In genomic region chr17:44222112-44222869, GRCh38 we compare ENCODE assay signal across 9 cellular contexts. TPM values are rescaled to one million over a fixed set of nuclear protein-coding genes. Genes with fewer than 3 reads are reported as not detected.
DNase-seq lines count a peak whose midpoint lies in the region; ATAC-seq, FAIRE-seq and TF ChIP-seq lines count a peak whose summit lies in the region.
"Had no signal": no experiment of that assay in that cellular context is flagged by ENCODE, and none has a peak within 500 bp of the region (broad histone marks: within the 10 kb centered on the region; RNA-seq: fewer than 3 reads in every experiment).

No MANE protein-coding gene starts in this region.

- no peaks in the 10 kb centered on the region for H3K9me3 ChIP-seq in MG63
- H3K9me3 ChIP-seq in SJSA1 (replicated peaks) = peaks cover 5% of the 10 kb centered on the region
- H3K9me3 ChIP-seq in K562 (replicated peaks; ENCODE audit: control insufficient read depth, insufficient read depth, low read depth, low read length) = no peaks in the 10 kb centered on the region

- H3K36me3 ChIP-seq in MG63 (peaks cover 10% of the 10 kb centered on the region), SJSA1 (peaks cover 20% of the 10 kb centered on the region), K562 (ENCODE audit: control insufficient read depth, insufficient read depth, low read length) (peaks cover 7% of the 10 kb centered on the region)

- H3K79me2 ChIP-seq in K562 (ENCODE audit: control insufficient read depth, insufficient read depth, low read length) = peaks cover 30% of the 10 kb centered on the region

- TF ChIP-seq CTCF in K562 (IDR thresholded peaks at IDR 0.05 in 2 of 3, conservative IDR thresholded peaks at IDR 0.05 in 1 of 3; ENCODE audit: insufficient read depth in 2 of 3, low read depth in 1 of 3, low read length in 3 of 3) = peak in 2 of 3 experiments; percentile 20 to 47; a peak in 3 of 6 replicates

- POLR2A ChIA-PET in K562 (lab: Yijun Ruan, JAX) = interaction anchor here (1.1 to 2.8 kb wide), 4 partner anchors 8 to 24 kb away, joined by 5 to 16 read pairs (median 6); no protein-coding TSS in a partner anchor

- in situ Hi-C loops in K562 (cut with MboI) = no loop called here

- no peak overlapping the region for H2AFZ ChIP-seq in K562 (ENCODE audit: low read depth, low read length)

- no peak for TF ChIP-seq POLR2A in K562 (conservative IDR thresholded peaks at IDR 0.05)

- H3K9ac ChIP-seq in K562 (ENCODE audit: insufficient read depth in 1 of 2, low read depth in 2 of 2, low read length in 2 of 2) = peak overlapping the region in 1 of 2 experiments; percentile 2; a peak in 2 of 4 replicates

- no peak overlapping the region for H3K4me2 ChIP-seq in K562 (ENCODE audit: insufficient read depth, low read length)

- no peak for FAIRE-seq in K562 (lab: Jason Lieb, UNC)

- H3K27me3 ChIP-seq in MG63 (no peaks in the 10 kb centered on the region), SJSA1 (replicated peaks) (no peaks in the 10 kb centered on the region), K562 (ENCODE audit: control insufficient read depth in 2 of 2, insufficient read depth in 2 of 2, low read length in 2 of 2) (no peaks in the 10 kb centered on the region)

- H4K20me1 ChIP-seq in K562 (replicated peaks; ENCODE audit: control insufficient read depth, insufficient read depth, low read length) = no peaks in the 10 kb centered on the region

- H3K9me1 ChIP-seq in K562 (ENCODE audit: control insufficient read depth, insufficient read depth, low read length) = no peaks in the 10 kb centered on the region

- 86% methylated on average over 36 of the region's 36 CpGs for WGBS in K562 (ENCODE audit: insufficient coverage, low coverage, missing lambda C conversion rate)

- H3K4me3 ChIP-seq in MG63 = peak overlapping the region; percentile 90; the same call in 1 of the 2 replicates
- H3K4me3 ChIP-seq in SJSA1 = peak overlapping the region; percentile 100
- no peak overlapping the region for H3K4me3 ChIP-seq in K562

- BruUV-seq in K562 (replicated peaks; lab: Mats Ljungman, UMichigan) = no TSS peak

- DNase-seq in ELR (ENCODE audit: low read depth) (peak; percentile 86), MG63 (peak; percentile 69), SJSA1 (ENCODE audit: low read depth in 1 of 2, low spot score in 2 of 2) (peak; percentile 85), K562 (ENCODE audit: extremely low read depth in 1 of 4, low spot score in 3 of 4) (peak in 1 of 4 experiments; percentile 42), hippocampal formation (lab: John Stamatoyannopoulos, UW) (peak; percentile 84 to 85), posterior vena cava (ENCODE audit: low spot score) (peak; percentile 91)

- intact Hi-C loops in K562 (cut with micrococcal nuclease) (no loop called here), posterior vena cava (cut with DNase I) (no loop called here)

- TF ChIP-seq EP300 in K562 (IDR thresholded peaks at IDR 0.05; ENCODE audit: low read length) = no peak

- H3K4me1 ChIP-seq in SJSA1 (replicated peaks) (peaks cover 24% of the 10 kb centered on the region), K562 (replicated peaks in 1 of 2; ENCODE audit: control insufficient read depth in 2 of 2, insufficient read depth in 2 of 2, low read length in 2 of 2) (peaks cover 7 to 35% of the 10 kb centered on the region in 2 experiments)

- CTCF ChIA-PET in K562 (lab: Yijun Ruan, JAX; ENCODE audit: low intra/inter-chr PET ratio) = no interaction called here

- H3K27ac ChIP-seq in SJSA1 (peak overlapping the region; percentile 11; the same call in 1 of the 2 replicates), K562 (ENCODE audit: extremely low read depth, low read depth, low read length) (no peak overlapping the region)

- ATAC-seq in K562 (no peak), HG03342 (IDR thresholded peaks at IDR 0.05; ENCODE audit: unreplicated experiment) (no peak), HG03135 (IDR thresholded peaks at IDR 0.05; ENCODE audit: unreplicated experiment) (no peak)

- TF ChIP-seq RAD21 in K562 (CRISPR knock-in tag; conservative IDR thresholded peaks at IDR 0.05 in 1 of 2, IDR thresholded peaks at IDR 0.05 in 1 of 2) = no peak

RNA-seq across cellular contexts. Expression of gene UBTF, which starts 2.8 kb away (rescaled TPM):
- 51.2 and 64.2 TPM in 2 replicates for total RNA-seq in MG63 (2014; rRNA removed; shearing (Covaris generic); ENCODE audit: low replicate concordance)
- total RNA-seq in SJSA1 (2014; rRNA removed; shearing (Covaris generic)) = 63.6 and 80.0 TPM in 2 replicates
- 89.5 and 158 TPM in 2 replicates for total RNA-seq in K562 (2011; cell fraction: chromatin; rRNA removed; ENCODE audit: low replicate concordance)
- total RNA-seq in K562 (2011; cell fraction: nucleolus; rRNA removed) = 66.7 and 67.4 TPM in 2 replicates
- total RNA-seq in K562 (2011; cell fraction: nucleoplasm; rRNA removed) = 88.9 and 94.8 TPM in 2 replicates
- total RNA-seq in K562 (2014; rRNA removed) (107 and 113 TPM in 2 replicates), K562 (2014; rRNA removed; fragmentation: Illumina TruSeq; extraction: Trizol) (50.3 and 53.8 TPM in 2 replicates), K562 (2015; rRNA removed; fragmentation: Illumina TruSeq; extraction: Trizol) (85.8 and 86.3 TPM in 2 replicates), K562 (2021) (90.1 and 93.9 TPM in 2 replicates), posterior vena cava (10 to 100 TPM; 42.6 to 59.7 TPM)
- polyA plus RNA-seq in K562 (2011; rRNA removed) (28.5 and 31.4 TPM in 2 replicates), K562 (2014; fragmentation: Illumina TruSeq; extraction: Trizol) (96.5 and 110 TPM in 2 replicates), K562 (2014; fragmentation: Nextera tagmentation; extraction: Ambion mirVana) (1 to 10 TPM; 1.2 to 1.5 TPM), K562 (2014; rRNA removed) (75.8 and 83.6 TPM in 2 replicates)
- 15.1 and 15.4 TPM in 2 replicates for polyA plus RNA-seq in K562 (2011; cell fraction: cytosol; rRNA removed)
- polyA plus RNA-seq in K562 (2011; cell fraction: nucleus; rRNA removed) = 56.9 and 86.7 TPM in 2 replicates
- 61.3 and 68.3 TPM in 2 replicates for polyA plus RNA-seq in K562 (2012)
- polyA minus RNA-seq in K562 (2011; rRNA and poly(A)+ RNA removed) = 30.2 and 35.1 TPM in 2 replicates
- polyA minus RNA-seq in K562 (2011; cell fraction: cytosol; rRNA and poly(A)+ RNA removed) = 21.8 and 22.2 TPM in 2 replicates
- polyA minus RNA-seq in K562 (2011; cell fraction: nucleus; rRNA and poly(A)+ RNA removed) = 34.5 and 53.5 TPM in 2 replicates

RNA-seq across cellular contexts. Expression of gene ATXN7L3, which starts 22.6 kb away (rescaled TPM):
- total RNA-seq in MG63 (2014; rRNA removed; shearing (Covaris generic); ENCODE audit: low replicate concordance) = 37.0 and 53.2 TPM in 2 replicates
- 62.6 and 67.4 TPM in 2 replicates for total RNA-seq in SJSA1 (2014; rRNA removed; shearing (Covaris generic))
- total RNA-seq in K562 (2011; cell fraction: chromatin; rRNA removed; ENCODE audit: low replicate concordance) = 51.6 and 129 TPM in 2 replicates
- total RNA-seq in K562 (2011; cell fraction: nucleolus; rRNA removed) = 62.6 and 75.4 TPM in 2 replicates
- total RNA-seq in K562 (2011; cell fraction: nucleoplasm; rRNA removed) = 53.1 and 57.1 TPM in 2 replicates
- total RNA-seq in K562 (2014; rRNA removed) (37.9 and 39.0 TPM in 2 replicates), K562 (2014; rRNA removed; fragmentation: Illumina TruSeq; extraction: Trizol) (22.7 and 23.9 TPM in 2 replicates), K562 (2015; rRNA removed; fragmentation: Illumina TruSeq; extraction: Trizol) (30.5 and 30.9 TPM in 2 replicates), K562 (2021) (56.4 and 66.1 TPM in 2 replicates), posterior vena cava (10 to 100 TPM; 49.2 to 61.9 TPM)
- polyA plus RNA-seq in K562 (2011; rRNA removed) (31.5 and 33.2 TPM in 2 replicates), K562 (2014; fragmentation: Illumina TruSeq; extraction: Trizol) (39.1 and 39.4 TPM in 2 replicates), K562 (2014; fragmentation: Nextera tagmentation; extraction: Ambion mirVana) (under 1 TPM; 0.62 to 0.90 TPM), K562 (2014; rRNA removed) (34.9 and 45.5 TPM in 2 replicates)
- 36.0 and 37.1 TPM in 2 replicates for polyA plus RNA-seq in K562 (2011; cell fraction: cytosol; rRNA removed)
- polyA plus RNA-seq in K562 (2011; cell fraction: nucleus; rRNA removed) = 79.2 and 91.4 TPM in 2 replicates
- 32.1 and 40.8 TPM in 2 replicates for polyA plus RNA-seq in K562 (2012)
- 42.8 and 44.3 TPM in 2 replicates for polyA minus RNA-seq in K562 (2011; rRNA and poly(A)+ RNA removed)
- 17.8 and 23.8 TPM in 2 replicates for polyA minus RNA-seq in K562 (2011; cell fraction: cytosol; rRNA and poly(A)+ RNA removed)
- polyA minus RNA-seq in K562 (2011; cell fraction: nucleus; rRNA and poly(A)+ RNA removed) = 35.0 and 46.0 TPM in 2 replicates

RNA-seq across cellular contexts. Expression of gene TMUB2, which starts 35.5 kb away (rescaled TPM):
- total RNA-seq in MG63 (2014; rRNA removed; shearing (Covaris generic); ENCODE audit: low replicate concordance) = 18.5 and 39.9 TPM in 2 replicates
- total RNA-seq in SJSA1 (2014; rRNA removed; shearing (Covaris generic)) = 22.6 and 42.6 TPM in 2 replicates
- 38.1 and 99.8 TPM in 2 replicates for total RNA-seq in K562 (2011; cell fraction: chromatin; rRNA removed; ENCODE audit: low replicate concordance)
- 73.8 and 91.2 TPM in 2 replicates for total RNA-seq in K562 (2011; cell fraction: nucleolus; rRNA removed)
- total RNA-seq in K562 (2011; cell fraction: nucleoplasm; rRNA removed) = 60.6 and 66.9 TPM in 2 replicates
- 16.3 and 25.4 TPM in 2 replicates for total RNA-seq in K562 (2014; rRNA removed)
- total RNA-seq in K562 (2014; rRNA removed; fragmentation: Illumina TruSeq; extraction: Trizol) = 8.4 and 9.7 TPM in 2 replicates
- total RNA-seq in K562 (2015; rRNA removed; fragmentation: Illumina TruSeq; extraction: Trizol) = 15.6 and 15.8 TPM in 2 replicates
- total RNA-seq in K562 (2021) = 20.3 and 21.1 TPM in 2 replicates
- 24.1 and 29.5 TPM in 2 replicates for polyA plus RNA-seq in K562 (2011; rRNA removed)
- polyA plus RNA-seq in K562 (2011; cell fraction: cytosol; rRNA removed) = 31.6 and 38.9 TPM in 2 replicates
- polyA plus RNA-seq in K562 (2011; cell fraction: nucleus; rRNA removed) = 115 and 122 TPM in 2 replicates
- polyA plus RNA-seq in K562 (2012) = 20.3 and 28.3 TPM in 2 replicates
- polyA plus RNA-seq in K562 (2014; fragmentation: Illumina TruSeq; extraction: Trizol) = 24.0 and 26.8 TPM in 2 replicates
- 1 to 10 TPM; 4.1 to 6.2 TPM for polyA plus RNA-seq in K562 (2014; fragmentation: Nextera tagmentation; extraction: Ambion mirVana)
- 27.3 and 29.8 TPM in 2 replicates for polyA plus RNA-seq in K562 (2014; rRNA removed)
- 10.3 and 12.0 TPM in 2 replicates for polyA minus RNA-seq in K562 (2011; rRNA and poly(A)+ RNA removed)
- 7.9 and 10.4 TPM in 2 replicates for polyA minus RNA-seq in K562 (2011; cell fraction: cytosol; rRNA and poly(A)+ RNA removed)
- polyA minus RNA-seq in K562 (2011; cell fraction: nucleus; rRNA and poly(A)+ RNA removed) = 13.3 and 18.0 TPM in 2 replicates
- 10 to 100 TPM; 26.3 to 31.2 TPM for total RNA-seq in posterior vena cava

RNA-seq across cellular contexts. Expression of gene SLC4A1, which starts 45.6 kb away (rescaled TPM):
- total RNA-seq in MG63 (2014; rRNA removed; shearing (Covaris generic); ENCODE audit: low replicate concordance) = not detected in 2 replicates
- total RNA-seq in SJSA1 (2014; rRNA removed; shearing (Covaris generic)) = not detected in 2 replicates
- 2.0 and 2.5 TPM in 2 replicates for total RNA-seq in K562 (2011; cell fraction: chromatin; rRNA removed; ENCODE audit: low replicate concordance)
- 3.3 and 4.1 TPM in 2 replicates for total RNA-seq in K562 (2011; cell fraction: nucleolus; rRNA removed)
- total RNA-seq in K562 (2011; cell fraction: nucleoplasm; rRNA removed) = 2.4 and 4.0 TPM in 2 replicates
- 0.53 and 1.00 TPM in 2 replicates for total RNA-seq in K562 (2014; rRNA removed)
- 0.25 and 0.32 TPM in 2 replicates for total RNA-seq in K562 (2014; rRNA removed; fragmentation: Illumina TruSeq; extraction: Trizol)
- total RNA-seq in K562 (2015; rRNA removed; fragmentation: Illumina TruSeq; extraction: Trizol) = 0.14 and 0.19 TPM in 2 replicates
- 0.81 and 0.84 TPM in 2 replicates for total RNA-seq in K562 (2021)
- 0.71 and 0.80 TPM in 2 replicates for polyA plus RNA-seq in K562 (2011; rRNA removed)
- polyA plus RNA-seq in K562 (2011; cell fraction: cytosol; rRNA removed) = 0.68 and 1.3 TPM in 2 replicates
- polyA plus RNA-seq in K562 (2011; cell fraction: nucleus; rRNA removed) = 0.21 and 1.1 TPM in 2 replicates
- 0.65 and 3.0 TPM in 2 replicates for polyA plus RNA-seq in K562 (2012)
- polyA plus RNA-seq in K562 (2014; fragmentation: Illumina TruSeq; extraction: Trizol) = 0.61 and 0.88 TPM in 2 replicates
- polyA plus RNA-seq in K562 (2014; fragmentation: Nextera tagmentation; extraction: Ambion mirVana) = under 1 TPM; 0.22 to 0.37 TPM
- polyA plus RNA-seq in K562 (2014; rRNA removed) = 0.53 and 0.57 TPM in 2 replicates
- polyA minus RNA-seq in K562 (2011; rRNA and poly(A)+ RNA removed) = 0.45 and 0.98 TPM in 2 replicates
- polyA minus RNA-seq in K562 (2011; cell fraction: cytosol; rRNA and poly(A)+ RNA removed) = 0.46 and 0.67 TPM in 2 replicates
- 0.11 and 0.40 TPM in 2 replicates for polyA minus RNA-seq in K562 (2011; cell fraction: nucleus; rRNA and poly(A)+ RNA removed)
- 1 to 10 TPM; 1.5 to 4.2 TPM for total RNA-seq in posterior vena cava
- total RNA-seq: dermis microvascular lymphatic vessel endothelial cell had no signal

RNA-seq across cellular contexts. Expression of gene ASB16, which starts 51.8 kb away (rescaled TPM):
- total RNA-seq in MG63 (2014; rRNA removed; shearing (Covaris generic); ENCODE audit: low replicate concordance) = not detected in 2 replicates
- total RNA-seq in SJSA1 (2014; rRNA removed; shearing (Covaris generic)) = not detected in 2 replicates
- total RNA-seq in K562 (2011; cell fraction: chromatin; rRNA removed; ENCODE audit: low replicate concordance) = 0.44 TPM in 1 of 2 replicates, not detected in the other
- total RNA-seq in K562 (2011; cell fraction: nucleolus; rRNA removed) = 0.33 and 0.39 TPM in 2 replicates
- total RNA-seq in K562 (2011; cell fraction: nucleoplasm; rRNA removed) = 0.31 TPM in 1 of 2 replicates, not detected in the other
- total RNA-seq in K562 (2014; rRNA removed) (not detected in 2 replicates), K562 (2014; rRNA removed; fragmentation: Illumina TruSeq; extraction: Trizol) (not detected in 2 replicates), K562 (2015; rRNA removed; fragmentation: Illumina TruSeq; extraction: Trizol) (not detected in 2 replicates), K562 (2021) (not detected in 2 replicates), posterior vena cava (1 to 10 TPM in 1 of 2 donors, under 1 TPM in 1; 0.19 to 1.5 TPM)
- polyA plus RNA-seq in K562 (2011; rRNA removed) (0.07 and 0.14 TPM in 2 replicates), K562 (2014; fragmentation: Illumina TruSeq; extraction: Trizol) (not detected in 2 replicates), K562 (2014; fragmentation: Nextera tagmentation; extraction: Ambion mirVana) (under 1 TPM in 1 of 2 experiments, not detected in 1; 0.03 TPM), K562 (2014; rRNA removed) (0.23 TPM in 1 of 2 replicates, not detected in the other)
- 0.03 and 0.04 TPM in 2 replicates for polyA plus RNA-seq in K562 (2011; cell fraction: cytosol; rRNA removed)
- polyA plus RNA-seq in K562 (2011; cell fraction: nucleus; rRNA removed) = 0.07 and 0.24 TPM in 2 replicates
- polyA plus RNA-seq in K562 (2012) = 1.0 and 1.8 TPM in 2 replicates
- polyA minus RNA-seq in K562 (2011; rRNA and poly(A)+ RNA removed) = not detected in 2 replicates
- not detected in 2 replicates for polyA minus RNA-seq in K562 (2011; cell fraction: cytosol; rRNA and poly(A)+ RNA removed)
- not detected in 2 replicates for polyA minus RNA-seq in K562 (2011; cell fraction: nucleus; rRNA and poly(A)+ RNA removed)
- total RNA-seq: dermis microvascular lymphatic vessel endothelial cell had no signal
